8 cellular contexts compared by ENCODE assay signal in genomic region chr1:108661030-108661609, GRCh38. TPM values are rescaled to one million over a fixed set of nuclear protein-coding genes. Genes with fewer than 3 reads are reported as not detected.
A peak's percentile ranks its signal among the peaks of the same experiment; 100 is the strongest.
DNase-seq lines count a peak whose midpoint lies in the region; ATAC-seq and TF ChIP-seq lines count a peak whose summit lies in the region.

TSS of gene HENMT1 (minus strand) at chr1:108661093. CDS start at chr1:108659884, 1,209 bp downstream.

- no peaks in the 10 kb centered on the region for H3K27me3 Mint-ChIP-seq in natural killer cell (ENCODE audit: low read depth in 2 of 2)
- H3K27me3 Mint-ChIP-seq in stimulated activated naive B cell treated with anti-CD40 and anti-IgM and Interleukin-4, amounts not matched to agents 10 μg/mL and 1 μg/mL and 100 μg/mL, for 72 hours, result no peaks in the 10 kb centered on the region

- H3K27ac Mint-ChIP-seq in natural killer cell, result peak within 1 kb of the TSS; percentile 94 to 96
- peak within 1 kb of the TSS; percentile 98 for H3K27ac Mint-ChIP-seq in stimulated activated naive B cell treated with anti-CD40 and anti-IgM and Interleukin-4, amounts not matched to agents 10 μg/mL and 1 μg/mL and 100 μg/mL, for 72 hours

- no peak for TF ChIP-seq CTCF in natural killer cell (IDR thresholded peaks at IDR 0.05)

- peaks cover 30 to 53% of the 10 kb centered on the region in 2 donors for H3K4me1 Mint-ChIP-seq in natural killer cell
- H3K4me1 Mint-ChIP-seq in stimulated activated naive B cell treated with anti-CD40 and anti-IgM and Interleukin-4, amounts not matched to agents 10 μg/mL and 1 μg/mL and 100 μg/mL, for 72 hours, result peaks cover 13 to 15% of the 10 kb centered on the region in 2 donors

- peak; percentile 91 for DNase-seq in NCI-H2227 treated with DMSO at 0.1 percent for 48 hours (lab: John Stamatoyannopoulos, UW)
- peak; percentile 83 for DNase-seq in activated T-cell treated with anti-CD3 and anti-CD28 coated beads, Interleukin-2, amount 50 U/mL, for 1 hour
- DNase-seq in fibroblast of gingiva (ENCODE audit: low read depth), result peak; percentile 69
- peak; percentile 71 for DNase-seq in natural killer cell
- DNase-seq in stimulated activated naive B cell treated with anti-CD40 and anti-IgM and Interleukin-4, amounts not matched to agents 10 μg/mL and 1 μg/mL and 100 μg/mL, for 72 hours, result peak; percentile 78
- no peak for DNase-seq in HuH-7.5 (ENCODE audit: low spot score)

- ATAC-seq in GM18498 (IDR thresholded peaks at IDR 0.05; ENCODE audit: unreplicated experiment) (peak; percentile 87), HG02884 (IDR thresholded peaks at IDR 0.05; ENCODE audit: unreplicated experiment) (peak; percentile 92), natural killer cell (peak; percentile 79 to 91 (median 81))
- peak; percentile 89 to 90 for ATAC-seq in stimulated activated naive B cell treated with anti-CD40 and anti-IgM and Interleukin-4, amounts not matched to agents 10 μg/mL and 1 μg/mL and 100 μg/mL, for 72 hours (replicated peaks)

- intact Hi-C loops in natural killer cell (cut with micrococcal nuclease), result loop anchor here (1.0 to 2.0 kb wide), 3 partner anchors 8 to 31 kb away; partner anchors contain the start of gene PRPF38B

- peak within 1 kb of the TSS; percentile 86 for H3K4me3 Mint-ChIP-seq in natural killer cell
- H3K4me3 Mint-ChIP-seq in stimulated activated naive B cell treated with anti-CD40 and anti-IgM and Interleukin-4, amounts not matched to agents 10 μg/mL and 1 μg/mL and 100 μg/mL, for 72 hours, result peak within 1 kb of the TSS; percentile 86 to 90

- peaks cover 10% of the 10 kb centered on the region for H3K36me3 Mint-ChIP-seq in natural killer cell
- peaks cover 0 to 3% of the 10 kb centered on the region in 2 donors for H3K36me3 Mint-ChIP-seq in stimulated activated naive B cell treated with anti-CD40 and anti-IgM and Interleukin-4, amounts not matched to agents 10 μg/mL and 1 μg/mL and 100 μg/mL, for 72 hours

- H3K9me3 Mint-ChIP-seq in natural killer cell, result no peaks in the 10 kb centered on the region
- no peaks in the 10 kb centered on the region for H3K9me3 Mint-ChIP-seq in stimulated activated naive B cell treated with anti-CD40 and anti-IgM and Interleukin-4, amounts not matched to agents 10 μg/mL and 1 μg/mL and 100 μg/mL, for 72 hours

RNA-seq across cellular contexts. Expression of gene HENMT1, which starts in this region (rescaled TPM):
- 10 to 100 TPM; 26.9 to 41.5 (median 30.6) TPM for total RNA-seq in natural killer cell
